21 cellular contexts compared by ENCODE assay signal in genomic region chr6:160102399-160102798, GRCh38. TPM values are rescaled to one million over a fixed set of nuclear protein-coding genes. Genes with fewer than 3 reads are reported as not detected.
DNase-seq lines count a peak whose midpoint lies in the region; ATAC-seq and TF ChIP-seq lines count a peak whose summit lies in the region.
"Had no signal": no experiment of that assay in that cellular context is flagged by ENCODE, and none has a peak within 500 bp of the region (broad histone marks: within the 10 kb centered on the region; RNA-seq: fewer than 3 reads in every experiment).

No MANE protein-coding gene starts in this region.

- H3K27me3 Mint-ChIP-seq in activated naive CD8-positive, alpha-beta T cell treated with anti-CD3 and anti-CD28 coated beads, Interleukin-2, amount 50 U/mL, for 24 hours: no peaks in the 10 kb centered on the region
- no peaks in the 10 kb centered on the region for H3K27me3 Mint-ChIP-seq in activated naive CD8-positive, alpha-beta T cell treated with anti-CD3 and anti-CD28 coated beads for 36 hours
- no peaks in the 10 kb centered on the region for H3K27me3 Mint-ChIP-seq in WTC11 (ENCODE audit: low read depth)

- no peak overlapping the region for H3K4me3 ChIP-seq in liver (ENCODE audit: low read depth in 1 of 3, low read length in 3 of 3)
- H3K4me3 ChIP-seq: SJCRH30 had no signal

- no peak for TF ChIP-seq RAD21 in liver (IDR thresholded peaks at IDR 0.05)

- no peaks in the 10 kb centered on the region for H3K9me3 ChIP-seq in liver (ENCODE audit: control insufficient read depth in 4 of 4, low read length in 3 of 4)
- H3K9me3 ChIP-seq: SJCRH30 had no signal

- peaks cover 28% of the 10 kb centered on the region for H3K4me1 Mint-ChIP-seq in activated naive CD8-positive, alpha-beta T cell treated with anti-CD3 and anti-CD28 coated beads, Interleukin-2, amount 50 U/mL, for 24 hours
- H3K4me1 Mint-ChIP-seq in activated naive CD8-positive, alpha-beta T cell treated with anti-CD3 and anti-CD28 coated beads for 36 hours: peaks cover 2% of the 10 kb centered on the region
- H3K4me1 Mint-ChIP-seq in WTC11: no peaks in the 10 kb centered on the region
- H3K4me1 Mint-ChIP-seq: H9 had no signal

- 88% methylated on average over 16 of the region's 16 CpGs for WGBS in liver

- no peak for ATAC-seq in activated naive CD8-positive, alpha-beta T cell treated with anti-CD3 and anti-CD28 coated beads, Interleukin-2, amount 50 U/mL, for 24 hours
- ATAC-seq in WTC11 (no peak), sciatic nerve (peak; percentile 5)
- ATAC-seq: Panc1 had no signal

- peak overlapping the region in 1 of 2 donors; percentile 56 for H3K9ac ChIP-seq in liver (ENCODE audit: low read depth in 1 of 2, low read length in 2 of 2)

- TF ChIP-seq CTCF in WTC11 (IDR thresholded peaks at IDR 0.05) (no peak), liver (IDR thresholded peaks at IDR 0.05; ENCODE audit: low read depth, low read length, missing input control) (no peak)

- H3K36me3 Mint-ChIP-seq in activated naive CD8-positive, alpha-beta T cell treated with anti-CD3 and anti-CD28 coated beads, Interleukin-2, amount 50 U/mL, for 24 hours (ENCODE audit: low read depth): peaks cover 66% of the 10 kb centered on the region
- H3K36me3 Mint-ChIP-seq in activated naive CD8-positive, alpha-beta T cell treated with anti-CD3 and anti-CD28 coated beads for 36 hours: peaks cover 41% of the 10 kb centered on the region
- H3K36me3 Mint-ChIP-seq in WTC11: peaks cover 48% of the 10 kb centered on the region

- H3K27ac ChIP-seq in liver (ENCODE audit: low read depth in 1 of 2, low read length in 2 of 2): peak overlapping the region; percentile 76 to 87
- H3K27ac ChIP-seq: C4-2B, SJCRH30 had no signal

- intact Hi-C loops in sciatic nerve (cut with DNase I): no loop called here

- CTCF ChIA-PET in WTC11 (lab: Charles Lee): interaction anchor here (1.6 kb wide), 3 partner anchors 14 to 354 kb away, joined by 4 to 8 read pairs (median 4); no protein-coding TSS in a partner anchor

- H3K4me3 Mint-ChIP-seq in activated naive CD8-positive, alpha-beta T cell treated with anti-CD3 and anti-CD28 coated beads, Interleukin-2, amount 50 U/mL, for 24 hours: no peak overlapping the region
- H3K4me3 Mint-ChIP-seq in activated naive CD8-positive, alpha-beta T cell treated with anti-CD3 and anti-CD28 coated beads for 36 hours: no peak overlapping the region
- no peak overlapping the region for H3K4me3 Mint-ChIP-seq in WTC11
- H3K4me3 Mint-ChIP-seq: H9, HFFc6 had no signal

- H3K9me3 Mint-ChIP-seq in activated naive CD8-positive, alpha-beta T cell treated with anti-CD3 and anti-CD28 coated beads, Interleukin-2, amount 50 U/mL, for 24 hours: no peaks in the 10 kb centered on the region
- no peaks in the 10 kb centered on the region for H3K9me3 Mint-ChIP-seq in activated naive CD8-positive, alpha-beta T cell treated with anti-CD3 and anti-CD28 coated beads for 36 hours
- H3K9me3 Mint-ChIP-seq in WTC11: no peaks in the 10 kb centered on the region
- H3K9me3 Mint-ChIP-seq: H9, HFFc6 had no signal

- POLR2A ChIA-PET in WTC11 (lab: Charles Lee): no interaction called here

- peaks cover 3 to 32% (median 12%) of the 10 kb centered on the region in 4 donors for H3K4me1 ChIP-seq in liver (ENCODE audit: control insufficient read depth in 4 of 4, insufficient read depth in 4 of 4, low read length in 3 of 4)
- H3K4me1 ChIP-seq: SJCRH30 had no signal

- no peaks in the 10 kb centered on the region for H3K27me3 ChIP-seq in liver (ENCODE audit: control insufficient read depth in 4 of 4, insufficient read depth in 4 of 4, low read length in 3 of 4)
- H3K27me3 ChIP-seq: SJCRH30 had no signal

- peaks cover 3 to 35% (median 31%) of the 10 kb centered on the region in 4 donors for H3K36me3 ChIP-seq in liver (ENCODE audit: control insufficient read depth in 4 of 4, insufficient read depth in 3 of 4, low read depth in 1 of 4, low read length in 3 of 4)

- no peak for DNase-seq in activated naive CD8-positive, alpha-beta T cell treated with anti-CD3 and anti-CD28 coated beads, Interleukin-2, amount 50 U/mL, for 24 hours
- no peak for DNase-seq in activated naive CD8-positive, alpha-beta T cell treated with anti-CD3 and anti-CD28 coated beads for 36 hours
- DNase-seq in WTC11 (ENCODE audit: low spot score) (no peak), sciatic nerve (ENCODE audit: low spot score) (peak; percentile 49), DMS53 treated with DMSO at 0.1 percent for 48 hours (lab: John Stamatoyannopoulos, UW; ENCODE audit: unreplicated experiment) (no peak), NCI-H146 treated with DMSO at 0.1 percent for 48 hours (lab: John Stamatoyannopoulos, UW; ENCODE audit: unreplicated experiment) (no peak), NCI-H1092 treated with DMSO at 0.1 percent for 48 hours (lab: John Stamatoyannopoulos, UW) (no peak)
- DNase-seq: DMS79, H9, HFFc6, KBM-7, NCI-H1092, NCI-H146, NCI-H2029 treated with DMSO at 0.1 percent for 48 hours, NCI-H345, NCI-H524, NCI-H82, SJCRH30 had no signal

- peak overlapping the region; percentile 22 for H3K27ac Mint-ChIP-seq in activated naive CD8-positive, alpha-beta T cell treated with anti-CD3 and anti-CD28 coated beads, Interleukin-2, amount 50 U/mL, for 24 hours
- H3K27ac Mint-ChIP-seq in activated naive CD8-positive, alpha-beta T cell treated with anti-CD3 and anti-CD28 coated beads for 36 hours: no peak overlapping the region
- H3K27ac Mint-ChIP-seq in WTC11: peak overlapping the region; percentile 29
- H3K27ac Mint-ChIP-seq: HFFc6 had no signal

TF ChIP-seq in WTC11, 78 proteins besides CTCF, POLR2A, EP300 and RAD21 (continues in another document):
- TF ChIP-seq ATF3 (CRISPR knock-in tag; conservative IDR thresholded peaks at IDR 0.05): no peak
- TF ChIP-seq MXD4 (CRISPR knock-in tag; IDR thresholded peaks at IDR 0.05; ENCODE audit: borderline replicate concordance): no peak
- TF ChIP-seq ETV6 (CRISPR knock-in tag; IDR thresholded peaks at IDR 0.05): no peak
- TF ChIP-seq ATF2 (CRISPR knock-in tag; IDR thresholded peaks at IDR 0.05; ENCODE audit: borderline replicate concordance, low read depth): no peak

TF ChIP-seq in liver, 16 proteins besides CTCF, POLR2A, EP300 and RAD21:
- no peak for TF ChIP-seq FOXA2 (IDR thresholded peaks at IDR 0.05)
- TF ChIP-seq EGR1 (IDR thresholded peaks at IDR 0.05; ENCODE audit: low read depth in 2 of 2): no peak
- no peak for TF ChIP-seq SP1 (IDR thresholded peaks at IDR 0.05)
- no peak for TF ChIP-seq TAF1 (conservative IDR thresholded peaks at IDR 0.05)

RNA-seq across cellular contexts. Expression of gene SLC22A1, which starts 19.2 kb away (rescaled TPM):
- under 1 TPM in 1 of 2 experiments, not detected in 1; 0.85 TPM for total RNA-seq in activated naive CD8-positive, alpha-beta T cell treated with anti-CD3 and anti-CD28 coated beads for 36 hours
- total RNA-seq in WTC11 (2021): 0.41 to 1.2 TPM (median 0.78 TPM) in 3 replicates
- total RNA-seq in liver: 100 to 1,000 TPM in 1 of 2 donors, under 1 TPM in 1; 0.79 to 407 TPM
- 1,000 to 10,000 TPM in 1 of 2 donors, 100 to 1,000 TPM in 1; 471 to 1,107 TPM for polyA plus RNA-seq in liver
- total RNA-seq in sciatic nerve: 1.1 TPM
